In the genomic region with DNA sequence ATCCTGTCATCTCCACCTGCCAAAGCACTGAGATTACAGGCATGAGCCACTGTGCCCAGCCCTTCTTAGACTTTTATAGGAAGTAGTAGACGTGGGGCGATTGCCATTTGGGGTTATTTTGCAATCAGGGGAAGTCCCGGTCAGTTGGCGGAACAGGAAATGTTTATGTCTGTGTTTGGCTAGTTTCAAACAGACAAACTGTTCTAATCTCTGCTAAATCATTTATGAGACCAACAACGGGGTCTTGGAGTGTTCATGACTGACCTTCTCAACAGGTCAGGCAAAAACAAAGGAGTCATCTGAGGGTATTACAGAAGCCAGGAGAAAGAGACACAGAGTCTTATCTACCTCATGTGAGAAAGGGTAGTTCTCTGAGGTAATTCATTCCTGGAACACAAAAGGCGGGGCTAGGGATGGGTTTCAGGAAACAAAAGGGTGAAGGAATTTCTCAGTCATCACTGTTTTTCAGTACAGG, we compare ENCODE assay signal across 8 cellular contexts. TPM values are rescaled to one million over a fixed set of nuclear protein-coding genes. Genes with fewer than 3 reads are reported as not detected.
A peak's percentile ranks its signal among the peaks of the same experiment; 100 is the strongest.
DNase-seq lines count a peak whose midpoint lies in the region; ATAC-seq and TF ChIP-seq lines count a peak whose summit lies in the region.

No MANE protein-coding gene starts in this region.

- ATAC-seq in GM18870 (IDR thresholded peaks at IDR 0.05; ENCODE audit: unreplicated experiment) (peak; percentile 87), HG02623 (IDR thresholded peaks at IDR 0.05; ENCODE audit: unreplicated experiment) (peak; percentile 80)
- ATAC-seq in natural killer cell treated with Interleukin-12 subunit alpha and Interleukin-12 subunit beta and Interleukin-15 and Interleukin-18, amount 100 ng/mL, for 72 hours: peak; percentile 87 to 93

- DNase-seq in NB4 (ENCODE audit: low read depth) (peak; percentile 88), NCI-H1105 (lab: John Stamatoyannopoulos, UW) (no peak), OCI-M2 (lab: John Stamatoyannopoulos, UW; ENCODE audit: unreplicated experiment) (no peak)
- DNase-seq in natural killer cell treated with Interleukin-12 subunit alpha and Interleukin-12 subunit beta and Interleukin-15 and Interleukin-18, amount 100 ng/mL, for 72 hours (ENCODE audit: low spot score): peak; percentile 85
- no peak for DNase-seq in activated CD4-positive, CD25-positive, alpha-beta regulatory T cell (lab: John Stamatoyannopoulos, UW)

- no peaks in the 10 kb centered on the region for H3K9me3 Mint-ChIP-seq in dendritic cell treated with granulocyte-macrophage colony-stimulating factor and Interleukin-4, amounts not matched to agents 40 ng/mL and 50 ng/mL, for 4 days
- H3K9me3 Mint-ChIP-seq in natural killer cell treated with Interleukin-12 subunit alpha and Interleukin-12 subunit beta and Interleukin-15 and Interleukin-18, amount 100 ng/mL, for 72 hours: peaks cover 3% of the 10 kb centered on the region

- H3K36me3 Mint-ChIP-seq in dendritic cell treated with granulocyte-macrophage colony-stimulating factor and Interleukin-4, amounts not matched to agents 40 ng/mL and 50 ng/mL, for 4 days (ENCODE audit: low read depth): no peaks in the 10 kb centered on the region
- peaks cover 4% of the 10 kb centered on the region for H3K36me3 Mint-ChIP-seq in natural killer cell treated with Interleukin-12 subunit alpha and Interleukin-12 subunit beta and Interleukin-15 and Interleukin-18, amount 100 ng/mL, for 72 hours

- H3K4me1 Mint-ChIP-seq in dendritic cell treated with granulocyte-macrophage colony-stimulating factor and Interleukin-4, amounts not matched to agents 40 ng/mL and 50 ng/mL, for 4 days (ENCODE audit: low read depth): peaks cover 25% of the 10 kb centered on the region
- H3K4me1 Mint-ChIP-seq in natural killer cell treated with Interleukin-12 subunit alpha and Interleukin-12 subunit beta and Interleukin-15 and Interleukin-18, amount 100 ng/mL, for 72 hours (ENCODE audit: low read depth in 2 of 2): peaks cover 14 to 16% of the 10 kb centered on the region in 2 donors

- intact Hi-C loops in dendritic cell treated with granulocyte-macrophage colony-stimulating factor and Interleukin-4, amounts not matched to agents 40 ng/mL and 50 ng/mL, for 4 days (cut with micrococcal nuclease): no loop called here

- TF ChIP-seq POLR2A in NB4 (IDR thresholded peaks at IDR 0.05; ENCODE audit: extremely low read depth, insufficient read length): no peak

- no peak for TF ChIP-seq CTCF in NB4 (IDR thresholded peaks at IDR 0.05; ENCODE audit: low read depth, low read length)

- H3K4me3 Mint-ChIP-seq in dendritic cell treated with granulocyte-macrophage colony-stimulating factor and Interleukin-4, amounts not matched to agents 40 ng/mL and 50 ng/mL, for 4 days: peak overlapping the region; percentile 68
- peak overlapping the region; percentile 80 for H3K4me3 Mint-ChIP-seq in natural killer cell treated with Interleukin-12 subunit alpha and Interleukin-12 subunit beta and Interleukin-15 and Interleukin-18, amount 100 ng/mL, for 72 hours

- peak overlapping the region; percentile 95 for H3K27ac Mint-ChIP-seq in dendritic cell treated with granulocyte-macrophage colony-stimulating factor and Interleukin-4, amounts not matched to agents 40 ng/mL and 50 ng/mL, for 4 days
- peak overlapping the region; percentile 89 to 98 for H3K27ac Mint-ChIP-seq in natural killer cell treated with Interleukin-12 subunit alpha and Interleukin-12 subunit beta and Interleukin-15 and Interleukin-18, amount 100 ng/mL, for 72 hours

- peak overlapping the region; percentile 3 for H3K4me3 ChIP-seq in NB4 (ENCODE audit: low read depth, low read length)

- H3K27me3 Mint-ChIP-seq in dendritic cell treated with granulocyte-macrophage colony-stimulating factor and Interleukin-4, amounts not matched to agents 40 ng/mL and 50 ng/mL, for 4 days: no peaks in the 10 kb centered on the region
- H3K27me3 Mint-ChIP-seq in natural killer cell treated with Interleukin-12 subunit alpha and Interleukin-12 subunit beta and Interleukin-15 and Interleukin-18, amount 100 ng/mL, for 72 hours: peaks cover 5 to 8% of the 10 kb centered on the region in 2 donors

RNA-seq across cellular contexts. Expression of a gene that starts 6.6 kb away (rescaled TPM):
- 10 to 100 TPM; 10.7 to 13.0 TPM for total RNA-seq in natural killer cell treated with Interleukin-12 subunit alpha and Interleukin-12 subunit beta and Interleukin-15 and Interleukin-18, amount 100 ng/mL, for 72 hours

Comparison
In these comparisons a context has a peak if more than half of its experiments do, and no peak if none do; other contexts are left out.
1. DNase-seq: peak in NB4 (single experiment) and natural killer cell treated with Interleukin-12 subunit alpha and Interleukin-12 subunit beta and Interleukin-15 and Interleukin-18, amount 100 ng/mL, for 72 hours (single experiment); none in NCI-H1105 (single experiment), OCI-M2 (single experiment) and activated CD4-positive, CD25-positive, alpha-beta regulatory T cell (0 of 4).
2. Peak in every context shown above with its lines, with median percentiles within 50 percentile points of each other: ATAC-seq.